9 cellular contexts compared by ENCODE assay signal in the genomic region with DNA sequence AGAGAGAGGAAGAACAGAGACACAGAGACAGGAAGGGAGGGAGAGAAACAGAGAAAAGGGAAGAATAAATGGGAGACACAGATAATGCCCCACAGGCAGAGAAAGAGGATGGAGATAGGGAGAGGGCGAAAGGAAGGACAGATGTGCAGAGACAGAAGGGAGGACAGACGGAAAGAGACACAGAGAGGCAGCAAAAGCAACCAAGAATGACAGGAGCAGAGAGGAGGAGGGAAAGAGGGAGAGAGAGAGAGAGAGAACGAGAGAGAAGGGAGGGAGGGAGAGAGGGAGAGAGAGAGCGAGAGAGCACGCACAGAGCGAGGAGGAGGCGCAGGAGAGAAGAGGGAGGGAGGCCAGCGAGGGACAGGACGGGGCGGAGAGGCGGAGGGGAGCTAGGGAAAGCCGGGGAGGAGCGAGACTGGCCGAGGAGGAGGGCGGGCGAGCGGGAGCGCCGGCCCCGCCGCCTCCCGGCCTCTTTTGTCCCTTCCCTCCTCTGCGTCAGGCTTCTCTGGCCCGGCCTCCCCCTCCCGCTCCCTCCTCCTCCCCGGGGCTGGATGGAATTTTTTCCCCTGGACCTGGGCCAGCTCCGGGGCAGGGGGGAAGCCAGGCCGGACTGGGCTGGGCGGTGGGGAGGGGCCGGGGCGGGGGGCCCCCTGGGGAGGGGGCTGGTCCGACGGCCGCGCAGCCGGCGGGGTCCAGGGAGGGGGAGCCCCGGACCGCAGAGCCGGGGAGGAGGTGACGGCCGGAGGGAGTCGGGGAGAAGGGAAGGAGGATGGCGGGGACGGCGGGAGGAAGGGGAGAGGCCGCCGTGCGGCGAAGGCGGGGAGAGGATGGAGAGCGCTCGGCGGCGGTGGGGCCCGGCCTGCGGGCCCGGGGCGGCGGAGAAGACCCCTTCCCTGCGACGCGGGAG. TPM values are rescaled to one million over a fixed set of nuclear protein-coding genes. Genes with fewer than 3 reads are reported as not detected.
DNase-seq lines count a peak whose midpoint lies in the region; ATAC-seq and TF ChIP-seq lines count a peak whose summit lies in the region.
"Had no signal": no experiment of that assay in that cellular context is flagged by ENCODE, and none has a peak within 500 bp of the region (broad histone marks: within the 10 kb centered on the region; RNA-seq: fewer than 3 reads in every experiment).

No MANE protein-coding gene starts in this region.

- no peaks in the 10 kb centered on the region for H3K36me3 ChIP-seq in colonic mucosa

- no peaks in the 10 kb centered on the region for H3K27me3 ChIP-seq in CD4-positive, alpha-beta T cell (ENCODE audit: control insufficient read depth, insufficient read depth, low read length)
- H3K27me3 ChIP-seq in colonic mucosa = peaks cover 7% of the 10 kb centered on the region

- H3K4me3 ChIP-seq in colonic mucosa (peak overlapping the region; percentile 54), skin epidermis (peak overlapping the region; percentile 51 to 71 (median 65))

- peak overlapping the region; percentile 15 to 66 for H3K9ac ChIP-seq in colonic mucosa (ENCODE audit: low read depth in 2 of 2, low read length in 2 of 2)

- peak overlapping the region; percentile 15 for H3K27ac Mint-ChIP-seq in CD4-positive, alpha-beta T cell

- H3K36me3 Mint-ChIP-seq in CD4-positive, alpha-beta T cell (ENCODE audit: low read depth) = no peaks in the 10 kb centered on the region

- H3K27me3 Mint-ChIP-seq in CD4-positive, alpha-beta T cell = no peaks in the 10 kb centered on the region

- H3K4me1 Mint-ChIP-seq in CD4-positive, alpha-beta T cell (ENCODE audit: low read depth) = peaks cover 18% of the 10 kb centered on the region

- peak in 1 of 10 experiments; percentile 9 for DNase-seq in CD4-positive, alpha-beta T cell
- DNase-seq in HT1080 (ENCODE audit: low read depth) (peak; percentile 95), SHP77 (lab: John Stamatoyannopoulos, UW) (peak; percentile 80 to 86), colonic mucosa (peak; percentile 82), kidney glomerular epithelial cell (lab: John Stamatoyannopoulos, UW) (peak; percentile 94)

- H3K4me3 Mint-ChIP-seq in CD4-positive, alpha-beta T cell = peak overlapping the region; percentile 82

- POLR2A ChIA-PET in CD4-positive, alpha-beta T cell (lab: Charles Lee) = interaction anchor here (1.2 to 1.4 kb wide), 2 partner anchors 10 to 15 kb away, joined by 3 to 4 read pairs; no protein-coding TSS in a partner anchor

- CTCF ChIA-PET in CD4-positive, alpha-beta T cell (lab: Charles Lee) = no interaction called here

- intact Hi-C loops in CD4-positive, alpha-beta T cell (cut with DNase I, micrococcal nuclease) = no loop called here
- intact Hi-C loops in colonic mucosa (cut with DNase I) = no loop called here

- no peak for TF ChIP-seq CTCF in CD4-positive, alpha-beta T cell (IDR thresholded peaks at IDR 0.05)
- TF ChIP-seq CTCF in colonic mucosa (IDR thresholded peaks at IDR 0.05) = no peak

- peaks cover 10% of the 10 kb centered on the region for H3K9me3 ChIP-seq in CD4-positive, alpha-beta T cell (ENCODE audit: control insufficient read depth, low read length)
- no peaks in the 10 kb centered on the region for H3K9me3 ChIP-seq in colonic mucosa

- H3K4me1 ChIP-seq in colonic mucosa = no peaks in the 10 kb centered on the region

- no peak for ATAC-seq in CD4-positive, alpha-beta T cell (ENCODE audit: poor library complexity)
- ATAC-seq in GM19324 (IDR thresholded peaks at IDR 0.05; ENCODE audit: low FRiP score, unreplicated experiment) (no peak), GM19452 (IDR thresholded peaks at IDR 0.05; ENCODE audit: unreplicated experiment) (no peak)

- no peak overlapping the region for H3K27ac ChIP-seq in CD4-positive, alpha-beta T cell (ENCODE audit: low read depth, low read length)
- H3K27ac ChIP-seq in colonic mucosa (peak overlapping the region; percentile 84), skin epidermis (peak overlapping the region; percentile 68 to 99 (median 93))

- peaks cover 5% of the 10 kb centered on the region for H3K9me3 Mint-ChIP-seq in CD4-positive, alpha-beta T cell

RNA-seq across cellular contexts. Expression of gene SPACA6, which starts 4.2 kb away (rescaled TPM):
- 1 to 10 TPM; 2.8 to 3.6 TPM for total RNA-seq in CD4-positive, alpha-beta T cell
- total RNA-seq in HT1080 (2014; rRNA removed; shearing (Covaris generic)) = 6.5 and 9.1 TPM in 2 replicates
- 3.9 and 9.9 TPM in 2 replicates for polyA plus RNA-seq in HT1080 (2015; cell fraction: cytosol; rRNA removed)
- 42.7 and 53.8 TPM in 2 replicates for polyA plus RNA-seq in HT1080 (2015; cell fraction: nucleus; rRNA removed)
- 1 to 10 TPM; 3.0 to 4.3 TPM for total RNA-seq in colonic mucosa

RNA-seq across cellular contexts. Expression of gene HAS1, which starts 34.9 kb away (rescaled TPM):
- not detected for total RNA-seq in CD4-positive, alpha-beta T cell
- total RNA-seq in HT1080 (2014; rRNA removed; shearing (Covaris generic)) = not detected in 2 replicates
- polyA plus RNA-seq in HT1080 (2015; cell fraction: cytosol; rRNA removed) = not detected in 2 replicates
- polyA plus RNA-seq in HT1080 (2015; cell fraction: nucleus; rRNA removed) = not detected in 2 replicates
- under 1 TPM in 1 of 2 donors, not detected in 1; 0.40 TPM for total RNA-seq in colonic mucosa
- total RNA-seq: T-helper 1 cell treated with Interleukin-12 subunit alpha and Interleukin-12 subunit beta and Interleukin-4 antibody, amounts not matched to agents 30 ng/mL and 1 ng/mL, for 36 hours had no signal

RNA-seq across cellular contexts. Expression of gene SIGLEC14, which starts 42.3 kb away (rescaled TPM):
- total RNA-seq in CD4-positive, alpha-beta T cell = 1 to 10 TPM in 1 of 2 experiments, under 1 TPM in 1; 0.87 to 1.3 TPM
- 1.4 and 1.8 TPM in 2 replicates for total RNA-seq in HT1080 (2014; rRNA removed; shearing (Covaris generic))
- 0.50 and 0.90 TPM in 2 replicates for polyA plus RNA-seq in HT1080 (2015; cell fraction: cytosol; rRNA removed)
- 0.12 and 0.45 TPM in 2 replicates for polyA plus RNA-seq in HT1080 (2015; cell fraction: nucleus; rRNA removed)
- 1 to 10 TPM; 1.1 to 1.5 TPM for total RNA-seq in colonic mucosa
- total RNA-seq: T-helper 1 cell treated with Interleukin-12 subunit alpha and Interleukin-12 subunit beta and Interleukin-4 antibody, amounts not matched to agents 30 ng/mL and 1 ng/mL, for 36 hours had no signal

RNA-seq across cellular contexts. Expression of gene SIGLEC5, which starts 58.7 kb away (rescaled TPM):
- total RNA-seq in CD4-positive, alpha-beta T cell = not detected
- total RNA-seq in HT1080 (2014; rRNA removed; shearing (Covaris generic)) = not detected in 2 replicates
- polyA plus RNA-seq in HT1080 (2015; cell fraction: cytosol; rRNA removed) = not detected in 2 replicates
- polyA plus RNA-seq in HT1080 (2015; cell fraction: nucleus; rRNA removed) = not detected in 2 replicates
- not detected for total RNA-seq in colonic mucosa
- total RNA-seq: T-helper 1 cell treated with Interleukin-12 subunit alpha and Interleukin-12 subunit beta and Interleukin-4 antibody, amounts not matched to agents 30 ng/mL and 1 ng/mL, for 36 hours had no signal
